In genomic region chr1:156475568-156476500, GRCh38 we compare ENCODE assay signal across 9 cellular contexts. TPM values are rescaled to one million over a fixed set of nuclear protein-coding genes. Genes with fewer than 3 reads are reported as not detected.
DNase-seq lines count a peak whose midpoint lies in the region; ATAC-seq and TF ChIP-seq lines count a peak whose summit lies in the region.
"Had no signal": no experiment of that assay in that cellular context is flagged by ENCODE, and none has a peak within 500 bp of the region (broad histone marks: within the 10 kb centered on the region; RNA-seq: fewer than 3 reads in every experiment).

No MANE protein-coding gene starts in this region.

- no peak overlapping the region for H3K4me3 Mint-ChIP-seq in activated T-cell treated with anti-CD3 and anti-CD28 coated beads, Interleukin-2, amount 50 U/mL, for 4 hours

- no peak for ATAC-seq in GM19023 (IDR thresholded peaks at IDR 0.05; ENCODE audit: unreplicated experiment)
- no peak for ATAC-seq in GM19455 (IDR thresholded peaks at IDR 0.05; ENCODE audit: unreplicated experiment)
- ATAC-seq in activated T-cell treated with anti-CD3 and anti-CD28 coated beads, Interleukin-2, amount 50 U/mL, for 4 hours, result no peak

- no peak overlapping the region for H3K4me3 ChIP-seq in foreskin fibroblast (ENCODE audit: low read depth in 1 of 2, low read length in 2 of 2)

- TF ChIP-seq CTCF in foreskin fibroblast (IDR thresholded peaks at IDR 0.05; ENCODE audit: low read depth, low read length), result no peak

- no peaks in the 10 kb centered on the region for H3K9me3 Mint-ChIP-seq in activated T-cell treated with anti-CD3 and anti-CD28 coated beads, Interleukin-2, amount 50 U/mL, for 4 hours

- peaks cover 15% of the 10 kb centered on the region for H3K4me1 Mint-ChIP-seq in activated T-cell treated with anti-CD3 and anti-CD28 coated beads, Interleukin-2, amount 50 U/mL, for 4 hours (ENCODE audit: low read depth)

- H3K27me3 Mint-ChIP-seq in activated T-cell treated with anti-CD3 and anti-CD28 coated beads, Interleukin-2, amount 50 U/mL, for 4 hours (ENCODE audit: low read depth), result no peaks in the 10 kb centered on the region

- peak; percentile 90 for DNase-seq in AG08396 (ENCODE audit: low spot score)
- DNase-seq in NCI-H1694 treated with DMSO at 0.1 percent for 48 hours (lab: John Stamatoyannopoulos, UW), result peak; percentile 77
- DNase-seq in foreskin fibroblast, result peak; percentile 87 to 96
- peak; percentile 88 for DNase-seq in occipital lobe (lab: John Stamatoyannopoulos, UW)
- DNase-seq in stimulated activated CD4-positive, alpha-beta T cell treated with anti-CD3 and anti-CD28 coated beads, Interleukin-4, amount 100 ng/mL, for 24 hours, result no peak
- no peak for DNase-seq in activated T-cell treated with anti-CD3 and anti-CD28 coated beads, Interleukin-2, amount 50 U/mL, for 4 hours
- DNase-seq: GDM1 had no signal

- peaks cover 47% of the 10 kb centered on the region for H3K36me3 Mint-ChIP-seq in activated T-cell treated with anti-CD3 and anti-CD28 coated beads, Interleukin-2, amount 50 U/mL, for 4 hours (ENCODE audit: insufficient read depth)

RNA-seq across cellular contexts. Expression of gene MEF2D, which starts 24.7 kb away (rescaled TPM):
- total RNA-seq in occipital lobe, result 3.7 TPM
- 10 to 100 TPM; 42.5 to 50.9 (median 46.3) TPM for total RNA-seq in activated T-cell treated with anti-CD3 and anti-CD28 coated beads, Interleukin-2, amount 50 U/mL, for 4 hours

Comparison
In these comparisons a context has a peak if more than half of its experiments do, and no peak if none do; other contexts are left out.
1. DNase-seq: peak in AG08396 (single experiment), NCI-H1694 treated with DMSO at 0.1 percent for 48 hours (single experiment), foreskin fibroblast (2 of 2) and occipital lobe (single experiment); none in stimulated activated CD4-positive, alpha-beta T cell treated with anti-CD3 and anti-CD28 coated beads, Interleukin-4, amount 100 ng/mL, for 24 hours (single experiment) and activated T-cell treated with anti-CD3 and anti-CD28 coated beads, Interleukin-2, amount 50 U/mL, for 4 hours (single experiment).